ENCODE assay signal across 8 cellular contexts in genomic region chr2:219230201-219230540, GRCh38. TPM values are rescaled to one million over a fixed set of nuclear protein-coding genes. Genes with fewer than 3 reads are reported as not detected.
DNase-seq lines count a peak whose midpoint lies in the region; ATAC-seq, FAIRE-seq and TF ChIP-seq lines count a peak whose summit lies in the region.

No MANE protein-coding gene starts in this region.

- DNase-seq in HFF-Myc (ENCODE audit: extremely low read depth, low read depth), result no peak
- DNase-seq in RPMI7951 (ENCODE audit: low read depth), result peak; percentile 59
- peak; percentile 55 for DNase-seq in bronchial epithelial cell (ENCODE audit: low read depth)
- DNase-seq in kidney, result peak; percentile 86
- DNase-seq in stimulated activated CD4-positive, alpha-beta T cell treated with anti-CD3 and anti-CD28 coated beads, Interleukin-2, amount 100 ng/mL, for 48 hours, result peak; percentile 51 to 54
- no peak for DNase-seq in ureter (ENCODE audit: low spot score)

- no peaks in the 10 kb centered on the region; the same call in 1 of the 2 replicates for H3F3A ChIP-seq in DOHH2 (ENCODE audit: control insufficient read depth, insufficient read depth)

- H3K36me3 ChIP-seq in DOHH2 (ENCODE audit: control insufficient read depth, low read length) (peaks cover 74% of the 10 kb centered on the region), bronchial epithelial cell (ENCODE audit: control insufficient read depth, insufficient read depth, low read length) (peaks cover 27% of the 10 kb centered on the region), kidney (ENCODE audit: control insufficient read depth in 1 of 2, insufficient read depth in 2 of 2, low read length in 2 of 2) (peaks cover 25 to 46% of the 10 kb centered on the region in 2 donors)

- no peak for TF ChIP-seq CTCF in DOHH2 (IDR thresholded peaks at IDR 0.05; ENCODE audit: low read depth, low read length, poor library complexity, severe bottlenecking)
- no peak for TF ChIP-seq CTCF in HFF-Myc (IDR thresholded peaks at IDR 0.05; ENCODE audit: low read depth, low read length, missing control alignments)
- TF ChIP-seq CTCF in bronchial epithelial cell (IDR thresholded peaks at IDR 0.05; ENCODE audit: insufficient read depth, low read length, severe bottlenecking), result no peak
- TF ChIP-seq CTCF in kidney (IDR thresholded peaks at IDR 0.05; ENCODE audit: borderline replicate concordance, extremely low read depth, insufficient read depth), result no peak

- H3K9me2 ChIP-seq in DOHH2 (replicated peaks; ENCODE audit: control insufficient read depth, low read length), result no peaks in the 10 kb centered on the region

- intact Hi-C loops in kidney (cut with DNase I), result no loop called here

- H3K4me2 ChIP-seq in DOHH2 (ENCODE audit: low read length), result peak overlapping the region; percentile 81

- no peaks in the 10 kb centered on the region for H4K20me1 ChIP-seq in DOHH2 (ENCODE audit: control insufficient read depth, insufficient read depth, low read depth, low read length)

- FAIRE-seq in bronchial epithelial cell (lab: Jason Lieb, UNC), result no peak
- FAIRE-seq in kidney (lab: Jason Lieb, UNC), result no peak

- peaks cover 31% of the 10 kb centered on the region for H3K4me1 ChIP-seq in DOHH2 (ENCODE audit: control insufficient read depth, low read length)
- H3K4me1 ChIP-seq in kidney (ENCODE audit: control insufficient read depth in 1 of 2, insufficient read depth in 1 of 2, low read depth in 1 of 2, low read length in 2 of 2), result peaks cover 11 to 17% of the 10 kb centered on the region in 2 donors

- H3K9me3 ChIP-seq in DOHH2 (ENCODE audit: control insufficient read depth, insufficient read depth, low read length) (no peaks in the 10 kb centered on the region), kidney (ENCODE audit: control insufficient read depth in 1 of 2, low read length in 2 of 2) (no peaks in the 10 kb centered on the region)

- H3K79me2 ChIP-seq in DOHH2 (ENCODE audit: control insufficient read depth, low read length), result peaks cover 53% of the 10 kb centered on the region

- H3K27ac ChIP-seq in DOHH2 (ENCODE audit: low read depth, low read length) (peak overlapping the region; percentile 72), kidney (ENCODE audit: low read depth in 2 of 2, low read length in 2 of 2) (peak overlapping the region; percentile 84 to 91)

- ATAC-seq in HG03175 (IDR thresholded peaks at IDR 0.05; ENCODE audit: unreplicated experiment), result no peak

- H3K9ac ChIP-seq in kidney (ENCODE audit: low read length in 2 of 2), result peak overlapping the region; percentile 71 to 88

- no peaks in the 10 kb centered on the region for H3K27me3 ChIP-seq in DOHH2 (ENCODE audit: control insufficient read depth, low read length)
- no peaks in the 10 kb centered on the region for H3K27me3 ChIP-seq in bronchial epithelial cell (ENCODE audit: control insufficient read depth, insufficient read depth, low read length)

- peak overlapping the region; percentile 88 for H3K4me3 ChIP-seq in DOHH2 (ENCODE audit: low read length)
- H3K4me3 ChIP-seq in HFF-Myc (replicated peaks; ENCODE audit: low read depth, low read length), result peak overlapping the region; percentile 89
- peak overlapping the region; percentile 80 for H3K4me3 ChIP-seq in bronchial epithelial cell (ENCODE audit: low read depth, low read length)
- H3K4me3 ChIP-seq in kidney (ENCODE audit: low read length in 2 of 2), result peak overlapping the region; percentile 97 to 98

RNA-seq across cellular contexts. Expression of gene ANKZF1, which starts 0.6 kb away (rescaled TPM):
- total RNA-seq in RPMI7951 (2014; rRNA removed; shearing (Covaris generic)), result 27.5 and 28.8 TPM in 2 replicates
- total RNA-seq in bronchial epithelial cell (46.3 and 48.9 TPM in 2 replicates), kidney (48.9 TPM), ureter (73.1 TPM)
- 26.6 TPM for polyA plus RNA-seq in kidney (ENCODE audit: insufficient read depth, low read depth, low replicate concordance)

RNA-seq across cellular contexts. Expression of gene ATG9A, which starts 0.7 kb away (rescaled TPM):
- 51.3 and 58.6 TPM in 2 replicates for total RNA-seq in RPMI7951 (2014; rRNA removed; shearing (Covaris generic))
- 26.3 and 36.4 TPM in 2 replicates for total RNA-seq in bronchial epithelial cell
- total RNA-seq in kidney, result 41.5 TPM
- 24.0 TPM for polyA plus RNA-seq in kidney (ENCODE audit: insufficient read depth, low read depth, low replicate concordance)
- total RNA-seq in ureter, result 31.6 TPM

RNA-seq across cellular contexts. Expression of gene ABCB6, which starts 11.4 kb away (rescaled TPM):
- total RNA-seq in RPMI7951 (2014; rRNA removed; shearing (Covaris generic)), result 29.8 and 41.6 TPM in 2 replicates
- 40.2 and 46.1 TPM in 2 replicates for total RNA-seq in bronchial epithelial cell
- 17.8 TPM for total RNA-seq in kidney
- 53.6 TPM for polyA plus RNA-seq in kidney (ENCODE audit: insufficient read depth, low read depth, low replicate concordance)
- 36.1 TPM for total RNA-seq in ureter

RNA-seq across cellular contexts. Expression of gene GLB1L, which starts 15.1 kb away (rescaled TPM):
- total RNA-seq in RPMI7951 (2014; rRNA removed; shearing (Covaris generic)), result 30.0 and 35.0 TPM in 2 replicates
- total RNA-seq in bronchial epithelial cell, result 3.7 and 4.7 TPM in 2 replicates
- total RNA-seq in kidney, result 20.6 TPM
- 19.7 TPM for polyA plus RNA-seq in kidney (ENCODE audit: insufficient read depth, low read depth, low replicate concordance)
- 9.9 TPM for total RNA-seq in ureter

RNA-seq across cellular contexts. Expression of gene STK16, which starts 15.1 kb away (rescaled TPM):
- 24.0 and 28.5 TPM in 2 replicates for total RNA-seq in RPMI7951 (2014; rRNA removed; shearing (Covaris generic))
- total RNA-seq in bronchial epithelial cell, result 48.3 and 50.8 TPM in 2 replicates
- 29.9 TPM for total RNA-seq in kidney
- 53.8 TPM for polyA plus RNA-seq in kidney (ENCODE audit: insufficient read depth, low read depth, low replicate concordance)
- 32.9 TPM for total RNA-seq in ureter

Comparison
In these comparisons a context has a peak if more than half of its experiments do, and no peak if none do; other contexts are left out.
1. DNase-seq: peak in RPMI7951 (single experiment), bronchial epithelial cell (single experiment), kidney (single experiment) and stimulated activated CD4-positive, alpha-beta T cell treated with anti-CD3 and anti-CD28 coated beads, Interleukin-2, amount 100 ng/mL, for 48 hours (2 of 2); none in HFF-Myc (single experiment) and ureter (single experiment).
2. Peak in every context shown above with its lines, with median percentiles within 50 percentile points of each other: H3K4me3 ChIP-seq.